Comparison of ENCODE assay signal across 2 cellular contexts in genomic region chr3:55935241-55935640, GRCh38.
TF ChIP-seq lines count a peak whose summit lies in the region.

No MANE protein-coding gene starts in this region.

TF ChIP-seq in HepG2, 621 proteins besides CTCF, POLR2A, EP300 and RAD21 (continued from another document):
- TF ChIP-seq ZFP36L2 (CRISPR knock-in tag; IDR thresholded peaks at IDR 0.05) (no peak), ZNF615 (CRISPR knock-in tag; IDR thresholded peaks at IDR 0.05; ENCODE audit: borderline replicate concordance) (no peak)

TF ChIP-seq in GM23338, 12 proteins besides CTCF, POLR2A, EP300 and RAD21:
- TF ChIP-seq, protein P1, sequence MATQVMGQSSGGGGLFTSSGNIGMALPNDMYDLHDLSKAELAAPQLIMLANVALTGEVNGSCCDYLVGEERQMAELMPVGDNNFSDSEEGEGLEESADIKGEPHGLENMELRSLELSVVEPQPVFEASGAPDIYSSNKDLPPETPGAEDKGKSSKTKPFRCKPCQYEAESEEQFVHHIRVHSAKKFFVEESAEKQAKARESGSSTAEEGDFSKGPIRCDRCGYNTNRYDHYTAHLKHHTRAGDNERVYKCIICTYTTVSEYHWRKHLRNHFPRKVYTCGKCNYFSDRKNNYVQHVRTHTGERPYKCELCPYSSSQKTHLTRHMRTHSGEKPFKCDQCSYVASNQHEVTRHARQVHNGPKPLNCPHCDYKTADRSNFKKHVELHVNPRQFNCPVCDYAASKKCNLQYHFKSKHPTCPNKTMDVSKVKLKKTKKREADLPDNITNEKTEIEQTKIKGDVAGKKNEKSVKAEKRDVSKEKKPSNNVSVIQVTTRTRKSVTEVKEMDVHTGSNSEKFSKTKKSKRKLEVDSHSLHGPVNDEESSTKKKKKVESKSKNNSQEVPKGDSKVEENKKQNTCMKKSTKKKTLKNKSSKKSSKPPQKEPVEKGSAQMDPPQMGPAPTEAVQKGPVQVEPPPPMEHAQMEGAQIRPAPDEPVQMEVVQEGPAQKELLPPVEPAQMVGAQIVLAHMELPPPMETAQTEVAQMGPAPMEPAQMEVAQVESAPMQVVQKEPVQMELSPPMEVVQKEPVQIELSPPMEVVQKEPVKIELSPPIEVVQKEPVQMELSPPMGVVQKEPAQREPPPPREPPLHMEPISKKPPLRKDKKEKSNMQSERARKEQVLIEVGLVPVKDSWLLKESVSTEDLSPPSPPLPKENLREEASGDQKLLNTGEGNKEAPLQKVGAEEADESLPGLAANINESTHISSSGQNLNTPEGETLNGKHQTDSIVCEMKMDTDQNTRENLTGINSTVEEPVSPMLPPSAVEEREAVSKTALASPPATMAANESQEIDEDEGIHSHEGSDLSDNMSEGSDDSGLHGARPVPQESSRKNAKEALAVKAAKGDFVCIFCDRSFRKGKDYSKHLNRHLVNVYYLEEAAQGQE (IDR thresholded peaks at IDR 0.05; ENCODE audit: unreplicated experiment): no peak
- TF ChIP-seq ETS1 (IDR thresholded peaks at IDR 0.05) (no peak), POLR2AphosphoS5 (IDR thresholded peaks at IDR 0.05; ENCODE audit: low read depth) (no peak), STAT1 (IDR thresholded peaks at IDR 0.05; ENCODE audit: unreplicated experiment) (no peak), NANOG (IDR thresholded peaks at IDR 0.05; ENCODE audit: borderline replicate concordance) (no peak), JUNB (IDR thresholded peaks at IDR 0.05; ENCODE audit: unreplicated experiment) (no peak), EZH2phosphoT487 (IDR thresholded peaks at IDR 0.05; ENCODE audit: unreplicated experiment) (no peak), ZNF114 (CRISPR knock-in tag; IDR thresholded peaks at IDR 0.05) (no peak)
TF ChIP-seq in GM23338: peak in this region for 0.
